In the genomic region with DNA sequence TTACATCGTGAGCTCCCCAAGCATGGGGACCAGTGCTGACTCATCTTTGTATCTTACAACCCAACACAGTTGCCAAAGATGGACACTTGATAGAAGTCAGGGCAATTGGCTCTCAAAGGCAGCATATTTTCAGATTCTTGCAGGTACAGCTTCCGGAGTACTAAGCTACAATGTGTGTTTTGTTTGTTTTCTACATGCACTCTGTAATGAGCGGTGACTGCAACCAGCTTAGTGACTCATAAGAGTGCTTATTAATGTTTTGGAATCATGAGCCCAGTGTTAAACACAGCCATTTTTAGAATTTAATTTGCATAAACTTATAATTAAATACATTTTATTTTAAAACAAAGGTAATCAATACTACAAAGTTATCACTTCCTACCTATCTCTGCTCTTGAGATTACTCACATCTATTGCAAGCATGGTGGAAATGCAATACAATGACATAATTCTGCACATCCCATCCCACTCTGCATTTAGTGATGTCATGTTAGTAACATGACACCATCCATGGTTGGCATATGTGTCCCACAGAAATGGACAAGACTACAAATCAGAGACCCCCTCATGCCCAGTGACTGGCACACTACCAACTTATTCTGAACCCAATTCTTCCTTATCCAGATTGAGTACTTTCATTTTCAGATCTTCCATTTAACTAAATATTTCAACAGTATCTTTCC, we compare ENCODE assay signal across 21 cellular contexts.
"Had no signal": no experiment of that assay in that cellular context is flagged by ENCODE, and none has a peak within 500 bp of the region (broad histone marks: within the 10 kb centered on the region; RNA-seq: fewer than 3 reads in every experiment).

No MANE protein-coding gene starts in this region.

- ATAC-seq: activated CD4-positive, alpha-beta T cell treated with anti-CD3 and anti-CD28 coated beads for 36 hours; activated T-helper 17 cell treated with anti-CD3 and anti-CD28 coated beads, Interleukin-2, amount 50 U/mL, for 72 hours; T-cell had no signal

- DNase-seq: activated CD4-positive, alpha-beta memory T cell treated with anti-CD3 and anti-CD28 coated beads, Interleukin-2, amount 10 ng/mL, durations not matched to agents 7 days and 5 days; activated CD4-positive, alpha-beta T cell treated with anti-CD3 and anti-CD28 coated beads for 36 hours; activated CD4-positive, alpha-beta T cell treated with anti-CD3 and anti-CD28 coated beads, Interleukin-2, amount 50 U/mL, for 1 hour; activated gamma-delta T cell; activated naive CD4-positive, alpha-beta T cell treated with anti-CD3 and anti-CD28 coated beads for 36 hours; activated T-cell treated with anti-CD3 and anti-CD28 coated beads for 4 hours; activated T-cell treated with anti-CD3 and anti-CD28 coated beads, Interleukin-2, amount 50 U/mL, for 48 hours; NCI-H1105 treated with DMSO at 0.1 percent for 48 hours; NCI-H1436 treated with DMSO at 0.1 percent for 48 hours; NCI-H187 treated with DMSO at 0.1 percent for 48 hours; NCI-H2081 treated with DMSO at 0.1 percent for 48 hours; NCI-H2171; NCI-H2227 treated with DMSO at 0.1 percent for 48 hours; NCI-H510A; PC-9; SIG-M5; T-cell; T-helper 2 cell; WERI-Rb-1 had no signal

- H3K27ac ChIP-seq: cardiac muscle cell, PC-9, WERI-Rb-1 had no signal

- H2AFZ ChIP-seq: PC-9 had no signal

- H3K36me3 ChIP-seq: cardiac muscle cell, WERI-Rb-1 had no signal

- H3K27me3 ChIP-seq: cardiac muscle cell had no signal

- H3K4me3 ChIP-seq: cardiac muscle cell, PC-9 had no signal

- H3K4me2 ChIP-seq: PC-9 had no signal
